ENCODE assay signal across 8 cellular contexts in genomic region chr22:41532908-41533825, GRCh38. TPM values are rescaled to one million over a fixed set of nuclear protein-coding genes. Genes with fewer than 3 reads are reported as not detected.
DNase-seq lines count a peak whose midpoint lies in the region; ATAC-seq lines count a peak whose summit lies in the region.

No MANE protein-coding gene starts in this region.

- H3K9me3 ChIP-seq in effector memory CD4-positive, alpha-beta T cell (ENCODE audit: control insufficient read depth, low read length), result no peaks in the 10 kb centered on the region

- no peaks in the 10 kb centered on the region for H3K4me1 Mint-ChIP-seq in activated CD8-positive, alpha-beta T cell treated with anti-CD3 and anti-CD28 coated beads, Interleukin-2, amount 10 ng/mL, durations not matched to agents 7 days and 5 days (ENCODE audit: low read depth)

- H3K4me3 Mint-ChIP-seq in activated CD8-positive, alpha-beta T cell treated with anti-CD3 and anti-CD28 coated beads, Interleukin-2, amount 10 ng/mL, durations not matched to agents 7 days and 5 days, result no peak overlapping the region

- H3K27ac ChIP-seq in effector memory CD4-positive, alpha-beta T cell (ENCODE audit: insufficient read depth, low read length, poor library complexity, severe bottlenecking), result no peak overlapping the region

- peaks cover 47% of the 10 kb centered on the region for H3K36me3 ChIP-seq in effector memory CD4-positive, alpha-beta T cell (ENCODE audit: control insufficient read depth, insufficient read depth, low read length)

- peak; percentile 75 for ATAC-seq in activated CD8-positive, alpha-beta T cell treated with anti-CD3 and anti-CD28 coated beads, Interleukin-2, amount 10 ng/mL, durations not matched to agents 7 days and 5 days

- peaks cover 20% of the 10 kb centered on the region for H3K36me3 Mint-ChIP-seq in activated CD8-positive, alpha-beta T cell treated with anti-CD3 and anti-CD28 coated beads, Interleukin-2, amount 10 ng/mL, durations not matched to agents 7 days and 5 days (ENCODE audit: low read depth)

- POLR2A ChIA-PET in activated CD8-positive, alpha-beta T cell treated with anti-CD3 and anti-CD28 coated beads, Interleukin-2, amount 10 ng/mL, durations not matched to agents 7 days and 5 days (lab: Charles Lee), result interaction anchor here (0.7 to 1.2 kb wide), 2 partner anchors 87 to 91 kb away, joined by 3 read pairs; partner anchors contain the start of gene TOB2

- no peaks in the 10 kb centered on the region for H3K27me3 ChIP-seq in effector memory CD4-positive, alpha-beta T cell (replicated peaks; ENCODE audit: control insufficient read depth, insufficient read depth, low read length, poor library complexity, severe bottlenecking)

- peak; percentile 46 for DNase-seq in NCI-H2171 treated with DMSO at 0.1 percent for 48 hours (lab: John Stamatoyannopoulos, UW)
- DNase-seq in NCI-H2171 (lab: John Stamatoyannopoulos, UW), result no peak
- DNase-seq in NCI-H2196 treated with DMSO at 0.1 percent for 48 hours (lab: John Stamatoyannopoulos, UW; ENCODE audit: unreplicated experiment), result peak; percentile 6
- DNase-seq in activated CD8-positive, alpha-beta T cell treated with anti-CD3 and anti-CD28 coated beads, Interleukin-2, amount 10 ng/mL, durations not matched to agents 7 days and 5 days, result peak; percentile 80
- peak; percentile 39 to 56 (median 42) for DNase-seq in effector memory CD4-positive, alpha-beta T cell
- peak; percentile 63 for DNase-seq in midbrain (lab: John Stamatoyannopoulos, UW)
- peak; percentile 13 to 43 for DNase-seq in stimulated activated CD8-positive, alpha-beta memory T cell treated with anti-CD3 and anti-CD28 coated beads, Interleukin-7, amount 100 ng/mL, for 1 hour (ENCODE audit: low read depth in 2 of 2)
- no peak for DNase-seq in DMS79 treated with DMSO at 0.1 percent for 48 hours (lab: John Stamatoyannopoulos, UW)

- H3K4me3 ChIP-seq in effector memory CD4-positive, alpha-beta T cell (ENCODE audit: insufficient read depth, low read depth, low read length, poor library complexity, severe bottlenecking), result no peak overlapping the region

- no peaks in the 10 kb centered on the region for H3K9me3 Mint-ChIP-seq in activated CD8-positive, alpha-beta T cell treated with anti-CD3 and anti-CD28 coated beads, Interleukin-2, amount 10 ng/mL, durations not matched to agents 7 days and 5 days (ENCODE audit: insufficient read depth)

- CTCF ChIA-PET in activated CD8-positive, alpha-beta T cell treated with anti-CD3 and anti-CD28 coated beads, Interleukin-2, amount 10 ng/mL, durations not matched to agents 7 days and 5 days (lab: Charles Lee), result interaction anchor here (0.8 to 2.4 kb wide), 13 partner anchors 8 to 555 kb away, joined by 3 to 19 read pairs (median 4); partner anchors contain the start of genes ACO2, PHF5A, PMM1 and POLR3H

- no peaks in the 10 kb centered on the region for H3K4me1 ChIP-seq in effector memory CD4-positive, alpha-beta T cell (ENCODE audit: control insufficient read depth, insufficient read depth, low read length, poor library complexity, severe bottlenecking)

- H3K27me3 Mint-ChIP-seq in activated CD8-positive, alpha-beta T cell treated with anti-CD3 and anti-CD28 coated beads, Interleukin-2, amount 10 ng/mL, durations not matched to agents 7 days and 5 days (ENCODE audit: low read depth), result no peaks in the 10 kb centered on the region

- no peak overlapping the region for H3K27ac Mint-ChIP-seq in activated CD8-positive, alpha-beta T cell treated with anti-CD3 and anti-CD28 coated beads, Interleukin-2, amount 10 ng/mL, durations not matched to agents 7 days and 5 days

RNA-seq across cellular contexts. Expression of gene POLR3H, which starts 11.1 kb away (rescaled TPM):
- total RNA-seq in activated CD8-positive, alpha-beta T cell treated with anti-CD3 and anti-CD28 coated beads, Interleukin-2, amount 10 ng/mL, durations not matched to agents 7 days and 5 days, result 10 to 100 TPM; 31.3 to 31.9 TPM

RNA-seq across cellular contexts. Expression of gene CSDC2, which starts 27.6 kb away (rescaled TPM):
- not detected for total RNA-seq in activated CD8-positive, alpha-beta T cell treated with anti-CD3 and anti-CD28 coated beads, Interleukin-2, amount 10 ng/mL, durations not matched to agents 7 days and 5 days

RNA-seq across cellular contexts. Expression of gene PMM1, which starts 56.5 kb away (rescaled TPM):
- total RNA-seq in activated CD8-positive, alpha-beta T cell treated with anti-CD3 and anti-CD28 coated beads, Interleukin-2, amount 10 ng/mL, durations not matched to agents 7 days and 5 days, result 10 to 100 TPM; 37.5 to 38.2 TPM

Comparison
In these comparisons a context has a peak if more than half of its experiments do, and no peak if none do; other contexts are left out.
1. DNase-seq: peak in NCI-H2171 treated with DMSO at 0.1 percent for 48 hours (single experiment), NCI-H2196 treated with DMSO at 0.1 percent for 48 hours (single experiment), activated CD8-positive, alpha-beta T cell treated with anti-CD3 and anti-CD28 coated beads, Interleukin-2, amount 10 ng/mL, durations not matched to agents 7 days and 5 days (single experiment), effector memory CD4-positive, alpha-beta T cell (3 of 3), midbrain (single experiment) and stimulated activated CD8-positive, alpha-beta memory T cell treated with anti-CD3 and anti-CD28 coated beads, Interleukin-7, amount 100 ng/mL, for 1 hour (2 of 2); none in NCI-H2171 (single experiment) and DMS79 treated with DMSO at 0.1 percent for 48 hours (single experiment).